In genomic region chr12:95836185-95836609, GRCh38 we compare ENCODE assay signal across 14 cellular contexts. TPM values are rescaled to one million over a fixed set of nuclear protein-coding genes. Genes with fewer than 3 reads are reported as not detected.
DNase-seq lines count a peak whose midpoint lies in the region; ATAC-seq and TF ChIP-seq lines count a peak whose summit lies in the region.
"Had no signal": no experiment of that assay in that cellular context is flagged by ENCODE, and none has a peak within 500 bp of the region (broad histone marks: within the 10 kb centered on the region; RNA-seq: fewer than 3 reads in every experiment).

No MANE protein-coding gene starts in this region.

- H4K5ac ChIP-seq in mesendoderm (ENCODE audit: low read length) = no peak overlapping the region

- H3K4ac ChIP-seq in mesendoderm (ENCODE audit: low read depth, low read length) = no peak overlapping the region

- no peak overlapping the region for H2BK5ac ChIP-seq in mesendoderm (ENCODE audit: low read length)

- no peak overlapping the region for H2BK15ac ChIP-seq in mesendoderm (replicated peaks; ENCODE audit: low read depth)

- H3K56ac ChIP-seq in mesendoderm (ENCODE audit: low read length) = no peak overlapping the region

- H3K79me2 ChIP-seq in mesendoderm (ENCODE audit: control insufficient read depth, insufficient read depth, low read length) = no peaks in the 10 kb centered on the region

- H3K27ac ChIP-seq in 22Rv1 (peak overlapping the region; percentile 67), mesendoderm (ENCODE audit: low read depth, low read length) (no peak overlapping the region)
- H3K27ac ChIP-seq: Peyer's patch, tibial artery had no signal

- H4K8ac ChIP-seq in mesendoderm (ENCODE audit: low read depth, low read length) = no peak overlapping the region

- H3K27me3 ChIP-seq in mesendoderm (ENCODE audit: insufficient read depth, low read length, poor library complexity) = no peaks in the 10 kb centered on the region
- H3K27me3 ChIP-seq: Peyer's patch had no signal

- no peaks in the 10 kb centered on the region for H3K9me3 ChIP-seq in T-helper 17 cell (ENCODE audit: control insufficient read depth, low read length, poor library complexity, severe bottlenecking)
- H3K9me3 ChIP-seq: Peyer's patch, tibial artery had no signal

- peak; percentile 63 for DNase-seq in HS-5 (ENCODE audit: low read depth)
- DNase-seq in NCI-H774 (lab: John Stamatoyannopoulos, UW) = peak; percentile 55
- no peak for DNase-seq in effector memory CD8-positive, alpha-beta T cell
- DNase-seq in T-helper 17 cell = no peak
- no peak for DNase-seq in mesendoderm
- DNase-seq: activated CD4-positive, CD25-positive, alpha-beta regulatory T cell; activated naive CD4-positive, alpha-beta T cell treated with Interleukin-2 at 50 U/mL for 16 hours; left cardiac atrium; Peyer's patch; tibial artery had no signal

- peaks cover 17 to 20% of the 10 kb centered on the region in 2 donors for H3K27me3 Mint-ChIP-seq in effector memory CD8-positive, alpha-beta T cell
- H3K27me3 Mint-ChIP-seq in T-helper 17 cell = peaks cover 12% of the 10 kb centered on the region

- no CpG with 5 or more reads among the region's 3 CpGs for WGBS in mesendoderm (ENCODE audit: extremely low coverage, insufficient coverage, low lambda C conversion rate)

- no peak overlapping the region for H3K27ac Mint-ChIP-seq in effector memory CD8-positive, alpha-beta T cell
- H3K27ac Mint-ChIP-seq in T-helper 17 cell = no peak overlapping the region

- no peak overlapping the region for H2BK120ac ChIP-seq in mesendoderm (ENCODE audit: low read depth, low read length)

- peak; percentile 95 for ATAC-seq in esophagus mucosa
- no peak for ATAC-seq in GM19035 (IDR thresholded peaks at IDR 0.05; ENCODE audit: unreplicated experiment)
- no peak for ATAC-seq in effector memory CD8-positive, alpha-beta T cell (replicated peaks)
- ATAC-seq in T-helper 17 cell = no peak
- ATAC-seq: K562 had no signal

- peaks cover 4% of the 10 kb centered on the region in 2 donors for H3K4me1 Mint-ChIP-seq in effector memory CD8-positive, alpha-beta T cell (ENCODE audit: low read depth in 2 of 2)
- H3K4me1 Mint-ChIP-seq in T-helper 17 cell = peaks cover 8% of the 10 kb centered on the region

- no peak overlapping the region for H3K9ac ChIP-seq in mesendoderm (ENCODE audit: low read length)

- no peak overlapping the region for H3K4me2 ChIP-seq in mesendoderm (ENCODE audit: low read length)

- no peaks in the 10 kb centered on the region for H3K4me1 ChIP-seq in mesendoderm (ENCODE audit: control insufficient read depth, low read depth, low read length)

- H3K9me3 Mint-ChIP-seq in effector memory CD8-positive, alpha-beta T cell = no peaks in the 10 kb centered on the region

- no peaks in the 10 kb centered on the region for H3K79me1 ChIP-seq in mesendoderm (ENCODE audit: low read length)

- no peak overlapping the region for H2AK5ac ChIP-seq in mesendoderm (ENCODE audit: low read length)

- H3K36me3 ChIP-seq in mesendoderm (ENCODE audit: control insufficient read depth, insufficient read depth, low read length) = no peaks in the 10 kb centered on the region
- H3K36me3 ChIP-seq: Peyer's patch, tibial artery had no signal

- no peaks in the 10 kb centered on the region for H3K36me3 Mint-ChIP-seq in effector memory CD8-positive, alpha-beta T cell (ENCODE audit: insufficient read depth)
- no peaks in the 10 kb centered on the region for H3K36me3 Mint-ChIP-seq in T-helper 17 cell (ENCODE audit: low read depth)

- H3K23ac ChIP-seq in mesendoderm (ENCODE audit: low read length) = no peak overlapping the region

- H3K4me3 Mint-ChIP-seq in effector memory CD8-positive, alpha-beta T cell = no peak overlapping the region
- no peak overlapping the region for H3K4me3 Mint-ChIP-seq in T-helper 17 cell

- no peak overlapping the region for H3K4me3 ChIP-seq in mesendoderm (ENCODE audit: low read length)
- H3K4me3 ChIP-seq: K562, Peyer's patch, tibial artery had no signal

- no peak for TF ChIP-seq CTCF in 22Rv1 (IDR thresholded peaks at IDR 0.05)

- no peak overlapping the region for H3K18ac ChIP-seq in mesendoderm (ENCODE audit: low read length)

RNA-seq across cellular contexts. Expression of gene SNRPF, which starts 22.6 kb away (rescaled TPM):
- total RNA-seq in esophagus mucosa (33.6 TPM), T-helper 17 cell (10 to 100 TPM; 30.2 to 43.0 TPM)
- polyA plus RNA-seq in mesendoderm (2013, experiment 1 of 2) = 177 TPM
- polyA plus RNA-seq in mesendoderm (2013, experiment 2 of 2) = 171 TPM

RNA-seq across cellular contexts. Expression of gene NTN4, which starts 45.6 kb away (rescaled TPM):
- 5.5 TPM for total RNA-seq in esophagus mucosa
- total RNA-seq in T-helper 17 cell = 1 to 10 TPM; 4.8 to 7.6 TPM
- 0.73 TPM for polyA plus RNA-seq in mesendoderm (2013, experiment 1 of 2)
- polyA plus RNA-seq in mesendoderm (2013, experiment 2 of 2) = 0.70 TPM
- polyA plus RNA-seq: K562 had no signal

Comparison
In these comparisons a context has a peak if more than half of its experiments do, and no peak if none do; other contexts are left out.
1. DNase-seq: peak in HS-5 (single experiment) and NCI-H774 (single experiment); none in effector memory CD8-positive, alpha-beta T cell (0 of 3), T-helper 17 cell (0 of 3) and mesendoderm (single experiment).